Comparison of ENCODE assay signal across 1 cellular context in genomic region chr5:139588116-139588515, GRCh38.
TF ChIP-seq lines count a peak whose summit lies in the region.

No MANE protein-coding gene starts in this region.

TF ChIP-seq in K562, 482 proteins besides CTCF, POLR2A, EP300 and RAD21:
- peak; percentile 32; the same call in 1 of the 2 replicates for TF ChIP-seq DPF2 (IDR thresholded peaks at IDR 0.05)
- TF ChIP-seq MLLT1 (IDR thresholded peaks at IDR 0.05) = peak in 1 of 2 experiments; percentile 53; a peak in 1 of 4 replicates
- peak; percentile 62; the same call in 1 of the 2 replicates for TF ChIP-seq ZBTB33 (CRISPR knock-in tag; IDR thresholded peaks at IDR 0.05)
